ENCODE assay signal across 17 cellular contexts in genomic region chr10:55330485-55330884, GRCh38.
DNase-seq lines count a peak whose midpoint lies in the region; ATAC-seq, FAIRE-seq and TF ChIP-seq lines count a peak whose summit lies in the region.
"Had no signal": no experiment of that assay in that cellular context is flagged by ENCODE, and none has a peak within 500 bp of the region (broad histone marks: within the 10 kb centered on the region; RNA-seq: fewer than 3 reads in every experiment).

No MANE protein-coding gene starts in this region.

- no peak overlapping the region for H3K27ac Mint-ChIP-seq in effector memory CD8-positive, alpha-beta T cell
- H3K27ac Mint-ChIP-seq: CD4-positive, alpha-beta T cell; H9; HFFc6 had no signal

- FAIRE-seq in H54 (lab: Jason Lieb, UNC), result peak; percentile 55
- FAIRE-seq: A549, D721Med had no signal

- TF ChIP-seq CTCF in epithelial cell of esophagus (IDR thresholded peaks at IDR 0.05; ENCODE audit: insufficient read depth, low read depth, low read length, missing control alignments), result no peak

- ATAC-seq in effector memory CD8-positive, alpha-beta T cell (replicated peaks), result no peak
- ATAC-seq: A549 had no signal

- H3K27me3 Mint-ChIP-seq in effector memory CD8-positive, alpha-beta T cell, result no peaks in the 10 kb centered on the region
- H3K27me3 Mint-ChIP-seq: CD4-positive, alpha-beta T cell had no signal

- H3K9me3 Mint-ChIP-seq in effector memory CD8-positive, alpha-beta T cell, result peaks cover 7 to 10% of the 10 kb centered on the region in 2 donors
- H3K9me3 Mint-ChIP-seq: H9 had no signal

- no peak overlapping the region for H3K4me3 Mint-ChIP-seq in effector memory CD8-positive, alpha-beta T cell
- H3K4me3 Mint-ChIP-seq: CD4-positive, alpha-beta T cell; H9; HFFc6 had no signal

- no peak for TF ChIP-seq POLR2A in H54 (IDR thresholded peaks at IDR 0.05; ENCODE audit: low read depth, low read length)

- H3K4me3 ChIP-seq in epithelial cell of esophagus (ENCODE audit: low read length), result no peak overlapping the region
- H3K4me3 ChIP-seq: A549 had no signal

- no peaks in the 10 kb centered on the region for H3K36me3 Mint-ChIP-seq in effector memory CD8-positive, alpha-beta T cell (ENCODE audit: insufficient read depth)

- DNase-seq in A172 (ENCODE audit: low spot score), result peak; percentile 5
- no peak for DNase-seq in H54 (ENCODE audit: insufficient read length, low spot score)
- DNase-seq in HT1080 (ENCODE audit: low read depth), result peak; percentile 7
- peak; percentile 14 for DNase-seq in epithelial cell of esophagus (ENCODE audit: low read depth)
- no peak for DNase-seq in midbrain (lab: John Stamatoyannopoulos, UW)
- DNase-seq in effector memory CD8-positive, alpha-beta T cell, result no peak
- DNase-seq in NCI-H2081 (lab: John Stamatoyannopoulos, UW), result no peak
- DNase-seq: AML-193; Caco-2; CD4-positive, alpha-beta T cell; DMS79 treated with DMSO at 0.1 percent for 48 hours; GF-D8; GOT3; H9; HFFc6 had no signal

- H3K4me1 Mint-ChIP-seq in effector memory CD8-positive, alpha-beta T cell (ENCODE audit: low read depth in 2 of 2), result no peaks in the 10 kb centered on the region

Comparison
In these comparisons a context has a peak if more than half of its experiments do, and no peak if none do; other contexts are left out.
1. DNase-seq: peak in A172 (single experiment), HT1080 (single experiment) and epithelial cell of esophagus (single experiment); none in H54 (single experiment), midbrain (single experiment), effector memory CD8-positive, alpha-beta T cell (0 of 3) and NCI-H2081 (0 of 2).